In the genomic region with DNA sequence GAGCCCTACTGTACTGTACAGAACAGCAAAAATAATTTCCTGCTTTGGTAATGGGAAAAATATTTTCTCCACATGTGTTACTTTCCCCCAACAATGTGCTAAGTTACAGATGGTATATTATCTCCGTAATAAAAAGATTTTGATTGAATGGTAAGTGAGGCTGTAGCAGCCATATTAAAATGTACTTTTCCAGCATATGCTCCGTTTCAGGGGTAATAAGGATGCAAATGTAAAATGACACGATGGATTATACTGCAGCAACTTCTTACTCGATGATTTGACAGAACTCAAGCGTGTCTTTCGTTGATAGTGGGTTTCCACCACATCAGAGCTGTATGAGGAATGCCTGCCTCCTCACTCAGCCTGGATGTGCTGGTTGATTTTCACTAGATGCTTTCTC, we compare ENCODE assay signal across 17 cellular contexts. TPM values are rescaled to one million over a fixed set of nuclear protein-coding genes. Genes with fewer than 3 reads are reported as not detected.
DNase-seq lines count a peak whose midpoint lies in the region; ATAC-seq, FAIRE-seq and TF ChIP-seq lines count a peak whose summit lies in the region.
"Had no signal": no experiment of that assay in that cellular context is flagged by ENCODE, and none has a peak within 500 bp of the region (broad histone marks: within the 10 kb centered on the region; RNA-seq: fewer than 3 reads in every experiment).

No MANE protein-coding gene starts in this region.

- H3K4me3 ChIP-seq in gastrocnemius medialis = no peak overlapping the region
- H3K4me3 ChIP-seq: BLaER1 treated with 17β-estradiol and CSF1 and Interleukin-3, amounts not matched to agents 10 nM and 100 nM; GM23338 had no signal

- DNase-seq in EH (ENCODE audit: low read depth) = peak; percentile 4
- DNase-seq in gastrocnemius medialis = no peak
- DNase-seq in DMS53 (lab: John Stamatoyannopoulos, UW) = no peak
- DNase-seq: ACHN; CD4-positive, CD25-positive, alpha-beta regulatory T cell; DMS79 treated with DMSO at 0.1 percent for 48 hours; GDM1; H9 had no signal

- H3K27me3 Mint-ChIP-seq in brain = peaks cover 3% of the 10 kb centered on the region

- no peaks in the 10 kb centered on the region for H3K27me3 ChIP-seq in gastrocnemius medialis
- H3K27me3 ChIP-seq: BLaER1 treated with 17β-estradiol and CSF1 and Interleukin-3, amounts not matched to agents 10 nM and 100 nM had no signal

- in situ Hi-C loops in gastrocnemius medialis (cut with MboI; ENCODE audit: low sequenced_read_pairs in 4 of 4) = no loop called here

- peak overlapping the region in 3 of 5 experiments; percentile 33 to 54 (median 34) for H3K4me3 Mint-ChIP-seq in brain
- H3K4me3 Mint-ChIP-seq: CD4-positive, CD25-positive, alpha-beta regulatory T cell; GM23338; H9; IgD-negative memory B cell had no signal

- intact Hi-C loops in gastrocnemius medialis (cut with DNase I; ENCODE audit: low total_unique reads) = no loop called here

- peak; percentile 64 for FAIRE-seq in islet of Langerhans (lab: Jason Lieb, UNC)
- FAIRE-seq: GM12892 had no signal

- ATAC-seq in gastrocnemius medialis = no peak
- no peak for ATAC-seq in GM21619 (IDR thresholded peaks at IDR 0.05; ENCODE audit: unreplicated experiment)
- no peak for ATAC-seq in GM21825 (IDR thresholded peaks at IDR 0.05; ENCODE audit: unreplicated experiment)
- ATAC-seq: GM23338 had no signal

- no peaks in the 10 kb centered on the region for H3K36me3 ChIP-seq in gastrocnemius medialis
- H3K36me3 ChIP-seq: BLaER1 treated with 17β-estradiol and CSF1 and Interleukin-3, amounts not matched to agents 10 nM and 100 nM had no signal

- peak overlapping the region; percentile 78 to 89 (median 84) for H3K27ac ChIP-seq in gastrocnemius medialis
- H3K27ac ChIP-seq: BLaER1 treated with 17β-estradiol and CSF1 and Interleukin-3, amounts not matched to agents 10 nM and 100 nM had no signal

- no peak for TF ChIP-seq POLR2A in gastrocnemius medialis (IDR thresholded peaks at IDR 0.05)

- H3K27ac Mint-ChIP-seq in brain = peak overlapping the region in 4 of 5 experiments; percentile 49 to 75 (median 64)
- H3K27ac Mint-ChIP-seq: CD4-positive, CD25-positive, alpha-beta regulatory T cell; GM23338; H9; IgD-negative memory B cell had no signal

- no peaks in the 10 kb centered on the region for H3K9me3 ChIP-seq in gastrocnemius medialis
- H3K9me3 ChIP-seq: BLaER1 treated with 17β-estradiol and CSF1 and Interleukin-3, amounts not matched to agents 10 nM and 100 nM had no signal

- peaks cover 53% of the 10 kb centered on the region for H3K4me1 Mint-ChIP-seq in brain
- H3K4me1 Mint-ChIP-seq: CD4-positive, CD25-positive, alpha-beta regulatory T cell; IgD-negative memory B cell had no signal

- H3K36me3 Mint-ChIP-seq in brain = no peaks in the 10 kb centered on the region
- H3K36me3 Mint-ChIP-seq: CD4-positive, CD25-positive, alpha-beta regulatory T cell had no signal

- TF ChIP-seq CTCF in brain (conservative IDR thresholded peaks at IDR 0.05) (no peak), gastrocnemius medialis (IDR thresholded peaks at IDR 0.05 in 4 of 5, conservative IDR thresholded peaks at IDR 0.05 in 1 of 5) (no peak)

- H3K4me1 ChIP-seq in gastrocnemius medialis = peaks cover 40 to 66% of the 10 kb centered on the region in 2 donors

- no peaks in the 10 kb centered on the region for H3K9me3 Mint-ChIP-seq in brain
- H3K9me3 Mint-ChIP-seq: GM23338, H9 had no signal

RNA-seq across cellular contexts. Expression of gene OSBPL6, which starts 50.5 kb away (rescaled TPM):
- polyA plus RNA-seq in brain (ENCODE audit: insufficient read depth, low read depth, low replicate concordance) = 3.6 TPM
- 10 to 100 TPM; 11.6 to 51.1 (median 40.7) TPM for total RNA-seq in gastrocnemius medialis
- total RNA-seq: CD4-positive, CD25-positive, alpha-beta regulatory T cell; HT-29 had no signal
- polyA plus RNA-seq: IgD-negative memory B cell had no signal
